ENCODE assay signal across 20 cellular contexts in the genomic region with DNA sequence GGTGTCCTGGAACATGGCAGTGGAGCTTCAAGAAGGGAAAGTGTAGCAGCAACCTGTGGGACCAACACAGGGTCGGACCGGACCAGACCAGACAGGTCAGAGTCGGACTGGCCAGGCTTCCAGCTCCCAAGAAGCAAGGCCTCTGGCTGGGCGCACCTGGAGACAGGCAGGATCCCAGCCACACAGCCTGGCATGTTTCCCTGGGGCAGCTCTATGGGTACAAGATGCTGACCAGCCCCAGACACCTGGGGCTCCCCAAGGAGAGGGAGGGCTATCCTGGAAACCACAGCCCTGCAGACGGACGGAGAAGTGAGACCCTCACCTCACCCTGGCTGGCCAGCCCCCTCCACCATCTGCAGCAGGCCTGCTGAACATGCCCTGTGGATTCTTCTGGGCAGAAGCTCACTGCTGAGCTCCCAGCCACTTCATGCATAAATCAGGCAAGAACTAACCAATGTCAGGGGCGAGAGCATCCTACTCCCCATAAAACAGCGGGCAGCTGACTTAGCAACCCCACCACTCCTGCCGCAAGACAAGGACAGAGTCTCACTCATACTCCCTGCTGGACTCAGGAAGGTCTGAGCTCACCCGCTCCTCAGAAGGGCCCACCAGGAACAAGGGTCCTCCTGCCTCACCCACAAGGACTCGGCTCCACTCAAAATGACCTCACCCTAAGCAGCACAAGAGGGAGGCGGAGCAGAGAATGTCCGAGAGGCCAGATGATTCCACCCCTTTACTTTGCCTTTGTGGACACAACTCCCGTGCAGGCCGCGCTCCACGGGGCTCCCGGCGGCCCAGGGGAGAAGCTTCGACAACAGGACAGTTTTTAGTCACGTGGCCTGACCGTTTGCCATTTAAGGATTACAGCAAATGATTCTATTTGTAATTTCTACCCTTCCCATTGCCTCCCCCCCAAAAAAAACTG.
"Had no signal": no experiment of that assay in that cellular context is flagged by ENCODE, and none has a peak within 500 bp of the region (broad histone marks: within the 10 kb centered on the region; RNA-seq: fewer than 3 reads in every experiment).

No MANE protein-coding gene starts in this region.

- H3K9me3 Mint-ChIP-seq: activated naive CD8-positive, alpha-beta T cell treated with anti-CD3 and anti-CD28 coated beads, Interleukin-2, amount 10 ng/mL, durations not matched to agents 7 days and 5 days; activated T-helper 17 cell treated with anti-CD3 and anti-CD28 coated beads, Interleukin-2, amount 50 U/mL, for 72 hours; dendritic cell treated with granulocyte-macrophage colony-stimulating factor and Interleukin-4, amounts not matched to agents 40 ng/mL and 50 ng/mL, for 4 days; nephron progenitor cell had no signal

- H3K27ac ChIP-seq: cardiac muscle cell, prostate gland, right atrium auricular region, testis, upper lobe of left lung had no signal

- H3K4me3 ChIP-seq: cardiac muscle cell, prostate gland, right atrium auricular region, testis, upper lobe of left lung had no signal

- DNase-seq: activated CD4-positive, CD25-positive, alpha-beta regulatory T cell treated with anti-CD3 and anti-CD28 coated beads, Interleukin-2, amount 50 U/mL, for 72 hours; activated CD8-positive, alpha-beta memory T cell treated with anti-CD3 and anti-CD28 coated beads for 24 hours; activated naive CD4-positive, alpha-beta T cell treated with Interleukin-2 at 50 U/mL for 16 hours; activated naive CD8-positive, alpha-beta T cell treated with anti-CD3 and anti-CD28 coated beads, Interleukin-2, amount 10 ng/mL, durations not matched to agents 7 days and 5 days; amygdala; effector CD8-positive, alpha-beta T cell; hippocampal formation; mammary epithelial cell; midbrain; stimulated activated CD4-positive, alpha-beta T cell treated with anti-CD3 and anti-CD28 coated beads, Interleukin-2, amount 100 ng/mL, for 24 hours; T1000 had no signal

- ATAC-seq: activated T-helper 17 cell treated with anti-CD3 and anti-CD28 coated beads, Interleukin-2, amount 50 U/mL, for 72 hours; left lobe of liver had no signal

- H3K9me3 ChIP-seq: prostate gland, right atrium auricular region, testis, upper lobe of left lung had no signal

- H3K27ac Mint-ChIP-seq: activated naive CD8-positive, alpha-beta T cell treated with anti-CD3 and anti-CD28 coated beads, Interleukin-2, amount 10 ng/mL, durations not matched to agents 7 days and 5 days; activated T-helper 17 cell treated with anti-CD3 and anti-CD28 coated beads, Interleukin-2, amount 50 U/mL, for 72 hours; dendritic cell treated with granulocyte-macrophage colony-stimulating factor and Interleukin-4, amounts not matched to agents 40 ng/mL and 50 ng/mL, for 4 days; nephron progenitor cell had no signal

- H3K4me1 Mint-ChIP-seq: activated T-helper 17 cell treated with anti-CD3 and anti-CD28 coated beads, Interleukin-2, amount 50 U/mL, for 72 hours had no signal

- H3K4me3 Mint-ChIP-seq: activated naive CD8-positive, alpha-beta T cell treated with anti-CD3 and anti-CD28 coated beads, Interleukin-2, amount 10 ng/mL, durations not matched to agents 7 days and 5 days; activated T-helper 17 cell treated with anti-CD3 and anti-CD28 coated beads, Interleukin-2, amount 50 U/mL, for 72 hours; dendritic cell treated with granulocyte-macrophage colony-stimulating factor and Interleukin-4, amounts not matched to agents 40 ng/mL and 50 ng/mL, for 4 days; nephron progenitor cell had no signal

- H3K27me3 ChIP-seq: cardiac muscle cell, right atrium auricular region, testis, upper lobe of left lung had no signal

- H3K27me3 Mint-ChIP-seq: activated naive CD8-positive, alpha-beta T cell treated with anti-CD3 and anti-CD28 coated beads, Interleukin-2, amount 10 ng/mL, durations not matched to agents 7 days and 5 days; activated T-helper 17 cell treated with anti-CD3 and anti-CD28 coated beads, Interleukin-2, amount 50 U/mL, for 72 hours; dendritic cell treated with granulocyte-macrophage colony-stimulating factor and Interleukin-4, amounts not matched to agents 40 ng/mL and 50 ng/mL, for 4 days had no signal
